ENCODE assay signal across 8 cellular contexts in the genomic region with DNA sequence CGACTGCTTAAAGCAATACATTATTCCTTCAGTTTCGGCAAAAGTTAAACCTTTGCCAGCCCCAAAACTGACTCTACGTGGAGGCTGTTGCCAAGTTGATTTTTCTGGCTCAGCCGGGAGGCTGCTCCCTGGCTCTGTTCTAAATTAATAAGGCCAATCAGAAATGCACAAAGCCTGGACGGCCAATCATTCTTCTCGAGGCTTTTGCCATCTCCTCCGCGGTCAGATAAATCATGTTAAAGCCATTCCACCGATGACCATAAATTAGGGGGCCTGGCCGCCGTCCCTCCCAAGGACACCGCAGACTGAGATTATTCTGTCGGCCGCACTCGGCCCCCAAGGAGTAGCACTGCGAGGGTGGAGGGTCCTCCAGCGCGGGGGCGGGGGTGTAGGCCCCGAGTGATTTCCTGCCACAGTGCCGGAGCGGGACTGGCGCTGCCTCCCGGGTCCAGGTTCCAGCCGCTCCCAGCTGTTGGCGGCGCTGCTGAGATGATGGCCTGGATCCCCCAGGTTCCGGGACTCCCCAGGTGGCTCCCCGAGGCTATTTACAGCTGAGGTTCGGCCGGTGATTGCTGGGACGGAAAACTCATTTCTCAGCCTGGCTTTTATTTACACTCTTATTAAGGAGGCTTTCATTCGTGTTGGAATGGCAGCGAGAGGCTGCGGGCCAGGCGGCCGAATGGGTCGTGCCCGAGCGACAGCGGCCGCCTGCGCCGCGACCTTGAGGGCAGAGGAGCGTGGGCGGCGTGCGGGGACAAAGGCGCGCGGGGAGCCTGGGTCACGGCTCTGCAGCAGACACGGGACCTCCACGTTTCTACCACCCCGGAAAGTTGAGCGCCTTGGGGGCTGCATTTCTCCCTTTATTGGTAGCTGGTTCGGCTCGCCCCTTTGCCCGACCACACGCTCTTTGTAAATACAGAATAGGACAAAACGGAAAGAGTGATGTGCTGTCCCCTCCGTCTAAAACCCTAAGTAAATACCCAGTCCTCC.
DNase-seq lines count a peak whose midpoint lies in the region; ATAC-seq lines count a peak whose summit lies in the region.

No MANE protein-coding gene starts in this region.

- H3K4me3 Mint-ChIP-seq in CD4-positive, alpha-beta memory T cell: peak overlapping the region; percentile 78 to 91 (median 82)

- no peaks in the 10 kb centered on the region for H3K36me3 ChIP-seq in CD4-positive, alpha-beta memory T cell (ENCODE audit: insufficient read depth, low read length)

- H3K4me1 Mint-ChIP-seq in CD4-positive, alpha-beta memory T cell: peaks cover 3 to 19% (median 10%) of the 10 kb centered on the region in 4 donors

- no peaks in the 10 kb centered on the region for H3K9me3 ChIP-seq in CD4-positive, alpha-beta memory T cell (ENCODE audit: control insufficient read depth in 1 of 2, low read length in 2 of 2)

- peak overlapping the region in 2 of 7 donors; percentile 11 to 87 for H3K27ac Mint-ChIP-seq in CD4-positive, alpha-beta memory T cell

- no peaks in the 10 kb centered on the region for H3K36me3 Mint-ChIP-seq in CD4-positive, alpha-beta memory T cell

- POLR2A ChIA-PET in CD4-positive, alpha-beta memory T cell (lab: Charles Lee; ENCODE audit: partially characterized antibody): no interaction called here

- peaks cover 14% of the 10 kb centered on the region for H3K27me3 ChIP-seq in CD4-positive, alpha-beta memory T cell (ENCODE audit: insufficient read depth, low read length)

- intact Hi-C loops in CD4-positive, alpha-beta memory T cell (cut with micrococcal nuclease): no loop called here

- ATAC-seq in GM19395 (IDR thresholded peaks at IDR 0.05; ENCODE audit: unreplicated experiment): peak; percentile 69

- H3K27me3 Mint-ChIP-seq in CD4-positive, alpha-beta memory T cell: peaks cover 51 to 75% of the 10 kb centered on the region in 2 donors

- H3K9me3 Mint-ChIP-seq in CD4-positive, alpha-beta memory T cell: no peaks in the 10 kb centered on the region

- H3K27ac ChIP-seq in CD4-positive, alpha-beta memory T cell (ENCODE audit: low read depth, low read length): no peak overlapping the region

- CTCF ChIA-PET in CD4-positive, alpha-beta memory T cell (lab: Charles Lee; ENCODE audit: partially characterized antibody): interaction anchor here (0.6 to 1.2 kb wide), 2 partner anchors 9 to 26 kb away, joined by 3 to 4 read pairs; no protein-coding TSS in a partner anchor

- H3K4me3 ChIP-seq in CD4-positive, alpha-beta memory T cell (ENCODE audit: low read length in 2 of 2): peak overlapping the region in 1 of 2 donors; percentile 44

- peaks cover 12% of the 10 kb centered on the region for H3K4me1 ChIP-seq in CD4-positive, alpha-beta memory T cell (ENCODE audit: insufficient read depth, low read length)

- peak in 2 of 5 donors; percentile 3 to 11 for DNase-seq in CD4-positive, alpha-beta memory T cell
- DNase-seq in HK-2 (ENCODE audit: unreplicated experiment) (peak; percentile 43), UCSD-AML1 (lab: John Stamatoyannopoulos, UW; ENCODE audit: unreplicated experiment) (peak; percentile 27), ecto neural progenitor cell (ENCODE audit: low spot score) (peak; percentile 86), left kidney (ENCODE audit: low read depth, low spot score) (peak; percentile 85), COLO829 (ENCODE audit: low spot score) (no peak)
- peak; percentile 20 for DNase-seq in stimulated activated CD4-positive, alpha-beta T cell treated with anti-CD3 and anti-CD28 coated beads, Interleukin-4, amount 100 ng/mL, for 1 hour
